In genomic region chr11:1503708-1504104, GRCh38 we compare ENCODE assay signal across 18 cellular contexts. TPM values are rescaled to one million over a fixed set of nuclear protein-coding genes. Genes with fewer than 3 reads are reported as not detected.
A peak's percentile ranks its signal among the peaks of the same experiment; 100 is the strongest.
DNase-seq lines count a peak whose midpoint lies in the region; ATAC-seq, FAIRE-seq and TF ChIP-seq lines count a peak whose summit lies in the region.
"Had no signal": no experiment of that assay in that cellular context is flagged by ENCODE, and none has a peak within 500 bp of the region (broad histone marks: within the 10 kb centered on the region; RNA-seq: fewer than 3 reads in every experiment).

No MANE protein-coding gene starts in this region.

- H3K36me3 ChIP-seq in psoas muscle (ENCODE audit: insufficient read depth in 1 of 2, low read depth in 1 of 2), result no peaks in the 10 kb centered on the region

- no peak overlapping the region for H3K4me3 Mint-ChIP-seq in immature natural killer cell
- H3K4me3 Mint-ChIP-seq: activated naive CD8-positive, alpha-beta T cell treated with anti-CD3 and anti-CD28 coated beads, Interleukin-2, amount 50 U/mL, for 24 hours had no signal

- H3K27ac ChIP-seq in right cardiac atrium (ENCODE audit: low read length) (peak overlapping the region; percentile 4), psoas muscle (peak overlapping the region; percentile 39)
- H3K27ac ChIP-seq: A549, HL-60 had no signal

- FAIRE-seq in GM12892 (lab: Jason Lieb, UNC), result no peak
- FAIRE-seq: A549, G401.6 had no signal

- WGBS in right cardiac atrium, result 55% methylated on average over 14 of the region's 14 CpGs
- WGBS in psoas muscle, 3 donors, result 23 to 28% (median 24%) methylated on average over 14 of the region's 14 CpGs

- no peak for TF ChIP-seq CTCF in psoas muscle (IDR thresholded peaks at IDR 0.05)

- H3K4me1 ChIP-seq in right cardiac atrium (ENCODE audit: control insufficient read depth, insufficient read depth, low read length), result peaks cover 28% of the 10 kb centered on the region
- H3K4me1 ChIP-seq in psoas muscle, result peaks cover 73% of the 10 kb centered on the region
- H3K4me1 ChIP-seq: A549 had no signal

- H3K27me3 Mint-ChIP-seq in immature natural killer cell (ENCODE audit: low read depth in 3 of 3), result peaks cover 0 to 6% (median 4%) of the 10 kb centered on the region in 3 donors
- H3K27me3 Mint-ChIP-seq: activated naive CD8-positive, alpha-beta T cell treated with anti-CD3 and anti-CD28 coated beads, Interleukin-2, amount 50 U/mL, for 24 hours had no signal

- peak overlapping the region in 2 of 6 donors; percentile 24 to 55 for H3K27ac Mint-ChIP-seq in immature natural killer cell
- H3K27ac Mint-ChIP-seq: activated naive CD8-positive, alpha-beta T cell treated with anti-CD3 and anti-CD28 coated beads, Interleukin-2, amount 50 U/mL, for 24 hours had no signal

- H3K4me1 Mint-ChIP-seq in immature natural killer cell, result peaks cover 51 to 73% of the 10 kb centered on the region in 2 donors

- peak; percentile 38 to 64 for ATAC-seq in right cardiac atrium
- ATAC-seq in psoas muscle, result peak; percentile 69 to 87 (median 81)
- no peak for ATAC-seq in HG03039 (IDR thresholded peaks at IDR 0.05; ENCODE audit: unreplicated experiment)
- ATAC-seq: A549; activated naive CD8-positive, alpha-beta T cell treated with anti-CD3 and anti-CD28 coated beads, Interleukin-2, amount 50 U/mL, for 24 hours had no signal

- no peaks in the 10 kb centered on the region for H3K9me3 Mint-ChIP-seq in immature natural killer cell

- DNase-seq in Ammon's horn (ENCODE audit: low spot score) (peak; percentile 56), cerebellar cortex (ENCODE audit: low spot score) (peak; percentile 62), right cardiac atrium (peak; percentile 33 to 77 (median 65)), psoas muscle (peak; percentile 50 to 86), GM12892 (ENCODE audit: insufficient read length) (no peak), immature natural killer cell (no peak), KG1 (lab: John Stamatoyannopoulos, UW) (no peak)
- DNase-seq: activated CD4-positive, alpha-beta T cell treated with anti-CD3 and anti-CD28 coated beads for 48 hours; activated naive CD8-positive, alpha-beta T cell treated with anti-CD3 and anti-CD28 coated beads, Interleukin-2, amount 50 U/mL, for 24 hours; activated T-cell treated with anti-CD3 and anti-CD28 coated beads for 4 hours; COR-L47; Karpas-422; NCI-H1694; NCI-H526 treated with DMSO at 0.1 percent for 48 hours had no signal

- peaks cover 4 to 5% (median 5%) of the 10 kb centered on the region in 3 donors for H3K36me3 Mint-ChIP-seq in immature natural killer cell

- H3K27me3 ChIP-seq in right cardiac atrium (ENCODE audit: control insufficient read depth, insufficient read depth), result no peaks in the 10 kb centered on the region
- no peaks in the 10 kb centered on the region for H3K27me3 ChIP-seq in psoas muscle (ENCODE audit: insufficient read depth in 3 of 3, low read length in 2 of 3)

- H3K9me3 ChIP-seq in right cardiac atrium (ENCODE audit: control insufficient read depth, low read length), result no peaks in the 10 kb centered on the region
- H3K9me3 ChIP-seq in psoas muscle, result no peaks in the 10 kb centered on the region
- H3K9me3 ChIP-seq: A549 had no signal

- H3K4me3 ChIP-seq in right cardiac atrium (ENCODE audit: low read length) (no peak overlapping the region), psoas muscle (no peak overlapping the region)
- H3K4me3 ChIP-seq: A549 had no signal

- intact Hi-C loops in right cardiac atrium (cut with DNase I) (no loop called here), psoas muscle (cut with DNase I) (loop anchor here in 1 of 2 donors (10.0 kb wide), 1 partner anchor 229 kb away; no protein-coding TSS in a partner anchor)

- TF ChIP-seq POLR2A in GM12892 (IDR thresholded peaks at IDR 0.05; ENCODE audit: low read depth, low read length), result no peak

RNA-seq across cellular contexts. Expression of gene MOB2, which starts 17.1 kb away (rescaled TPM):
- total RNA-seq in right cardiac atrium, result 10 to 100 TPM; 35.0 to 45.0 (median 42.0) TPM
- polyA plus RNA-seq in right cardiac atrium, result 40.0 TPM
- total RNA-seq in psoas muscle, result 10 to 100 TPM; 44.5 to 58.7 (median 52.4) TPM
- 10 to 100 TPM; 52.6 to 75.1 (median 74.2) TPM for polyA plus RNA-seq in psoas muscle
- polyA plus RNA-seq in GM12892 (2012; ENCODE audit: missing spikeins), result 13.3 TPM
- 10 to 100 TPM; 43.7 to 70.9 (median 68.8) TPM for polyA plus RNA-seq in immature natural killer cell

Comparison
In these comparisons a context has a peak if more than half of its experiments do, and no peak if none do; other contexts are left out.
1. DNase-seq: peak in Ammon's horn (single experiment), cerebellar cortex (single experiment), right cardiac atrium (3 of 3) and psoas muscle (2 of 2); none in GM12892 (single experiment), immature natural killer cell (0 of 3) and KG1 (single experiment).